8 cellular contexts compared by ENCODE assay signal in the genomic region with DNA sequence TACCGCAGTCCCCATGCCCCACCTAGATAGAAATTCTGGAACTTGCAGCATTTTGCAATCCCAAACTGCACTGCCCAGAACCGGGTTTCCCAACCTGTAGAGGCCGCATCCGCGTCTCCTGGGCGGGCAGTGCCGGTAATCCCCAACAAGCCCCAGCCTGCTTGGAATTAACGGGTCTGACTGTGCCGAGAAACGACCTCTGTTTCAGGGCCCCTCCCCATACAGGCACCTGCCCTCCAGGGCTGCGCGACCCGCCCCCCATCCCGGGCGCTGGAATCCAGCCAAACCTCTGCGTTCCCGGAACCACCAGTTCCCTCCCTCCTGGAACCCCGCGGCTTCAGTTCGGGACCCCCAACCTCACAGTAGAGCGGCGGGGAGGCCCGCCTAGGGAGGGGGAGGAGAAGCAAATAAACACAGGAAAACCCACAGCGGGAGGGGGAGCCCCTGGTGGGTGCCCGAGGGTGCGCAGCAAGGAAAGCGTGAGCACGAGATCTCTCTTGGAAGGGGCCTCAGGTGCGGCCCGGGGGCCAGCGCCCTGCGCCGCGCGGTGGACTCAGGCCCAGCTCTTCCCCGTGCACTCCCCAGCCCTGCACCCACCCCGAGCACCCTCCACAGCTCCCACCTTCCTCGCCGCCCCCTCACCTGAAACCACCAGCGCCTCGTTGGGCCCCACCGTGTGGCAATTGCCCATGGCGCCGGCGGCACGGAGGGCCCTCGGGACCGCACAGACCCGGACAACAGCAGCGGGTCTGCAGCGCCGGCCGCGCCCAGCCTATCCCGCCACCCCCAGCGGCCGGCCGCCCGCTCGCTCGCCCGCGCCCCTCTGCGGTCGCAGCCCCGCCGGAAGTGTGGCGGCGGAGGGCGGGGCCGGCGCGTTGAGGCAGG. TPM values are rescaled to one million over a fixed set of nuclear protein-coding genes. Genes with fewer than 3 reads are reported as not detected.
DNase-seq lines count a peak whose midpoint lies in the region; ATAC-seq and TF ChIP-seq lines count a peak whose summit lies in the region.

A gene with protein sequence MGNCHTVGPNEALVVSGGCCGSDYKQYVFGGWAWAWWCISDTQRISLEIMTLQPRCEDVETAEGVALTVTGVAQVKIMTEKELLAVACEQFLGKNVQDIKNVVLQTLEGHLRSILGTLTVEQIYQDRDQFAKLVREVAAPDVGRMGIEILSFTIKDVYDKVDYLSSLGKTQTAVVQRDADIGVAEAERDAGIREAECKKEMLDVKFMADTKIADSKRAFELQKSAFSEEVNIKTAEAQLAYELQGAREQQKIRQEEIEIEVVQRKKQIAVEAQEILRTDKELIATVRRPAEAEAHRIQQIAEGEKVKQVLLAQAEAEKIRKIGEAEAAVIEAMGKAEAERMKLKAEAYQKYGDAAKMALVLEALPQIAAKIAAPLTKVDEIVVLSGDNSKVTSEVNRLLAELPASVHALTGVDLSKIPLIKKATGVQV (minus strand): TSS at position 850 of the 885 bp plus-strand sequence. CDS start 159 bp downstream, at position 691.

- H3K4me3 ChIP-seq in GM12864 (ENCODE audit: low read depth, low read length) = peak within 1 kb of the TSS; percentile 63
- H3K4me3 ChIP-seq in MG63 = peak within 1 kb of the TSS; percentile 87
- H3K4me3 ChIP-seq in adrenal gland = peak within 1 kb of the TSS; percentile 3 to 96 (median 95)
- peak within 1 kb of the TSS; percentile 80 to 96 for H3K4me3 ChIP-seq in aorta (ENCODE audit: low read length in 2 of 2)

- H3K4me1 Mint-ChIP-seq in T-cell = peaks cover 66 to 76% (median 73%) of the 10 kb centered on the region in 3 donors

- CTCF ChIA-PET in T-cell (lab: Charles Lee) = interaction anchor here (1.0 to 1.6 kb wide), 3 partner anchors 10 to 133 kb away, joined by 3 to 8 read pairs (median 4); no protein-coding TSS in a partner anchor

- POLR2A ChIA-PET in T-cell (lab: Charles Lee) = no interaction called here

- peaks cover 4% of the 10 kb centered on the region; the same call in 1 of the 2 replicates for H3K36me3 ChIP-seq in MG63
- no peaks in the 10 kb centered on the region for H3K36me3 ChIP-seq in adrenal gland (replicated peaks in 1 of 2)
- no peaks in the 10 kb centered on the region for H3K36me3 ChIP-seq in aorta (ENCODE audit: control insufficient read depth in 1 of 2, insufficient read depth in 2 of 2, low read length in 1 of 2)

- no peaks in the 10 kb centered on the region for H3K27me3 Mint-ChIP-seq in T-cell

- 0 to 1% (median 0%) methylated on average over 10 to 73 of the region's 73 CpGs for WGBS in adrenal gland, 4 donors
- 0% methylated on average over 44 to 73 of the region's 73 CpGs for WGBS in aorta, 2 donors

- H3K4me3 Mint-ChIP-seq in T-cell = peak within 1 kb of the TSS; percentile 95 to 98 (median 96)

- H3K9me3 ChIP-seq in MG63 (no peaks in the 10 kb centered on the region), adrenal gland (replicated peaks in 1 of 3) (no peaks in the 10 kb centered on the region), aorta (ENCODE audit: control insufficient read depth, low read length) (no peaks in the 10 kb centered on the region)

- peak; percentile 25 to 41 for TF ChIP-seq POLR2A in adrenal gland (IDR thresholded peaks at IDR 0.05)

- H3K27ac ChIP-seq in adrenal gland = peak within 1 kb of the TSS; percentile 76 to 98 (median 95)
- H3K27ac ChIP-seq in aorta (ENCODE audit: low read depth in 1 of 2, low read length in 2 of 2) = peak within 1 kb of the TSS; percentile 36 to 90

- H3K9me3 Mint-ChIP-seq in T-cell = no peaks in the 10 kb centered on the region

- TF ChIP-seq CTCF in GM12864 (IDR thresholded peaks at IDR 0.05; ENCODE audit: low read depth, low read length, missing control alignments) (no peak), adrenal gland (IDR thresholded peaks at IDR 0.05) (peak in 5 of 6 experiments; percentile 9 to 44 (median 14))

- peak; percentile 81 to 83 (median 82) for ATAC-seq in T-cell (replicated peaks in 1 of 4)
- ATAC-seq in left ventricle myocardium superior = peak; percentile 90
- peak; percentile 80 for ATAC-seq in aorta (ENCODE audit: low FRiP score)
- no peak for ATAC-seq in HG03469 (IDR thresholded peaks at IDR 0.05; ENCODE audit: unreplicated experiment)

- H3K36me3 Mint-ChIP-seq in T-cell = peaks cover 12% of the 10 kb centered on the region

- H3K27ac Mint-ChIP-seq in T-cell = peak within 1 kb of the TSS; percentile 97

- H3K27me3 ChIP-seq in MG63 = no peaks in the 10 kb centered on the region; the same call in 1 of the 2 replicates
- H3K27me3 ChIP-seq in adrenal gland = no peaks in the 10 kb centered on the region
- H3K27me3 ChIP-seq in aorta (ENCODE audit: control insufficient read depth in 1 of 2, insufficient read depth in 2 of 2, low read length in 1 of 2) = no peaks in the 10 kb centered on the region

- peaks cover 7 to 49% of the 10 kb centered on the region in 2 donors for H3K4me1 ChIP-seq in adrenal gland (replicated peaks in 1 of 2)
- H3K4me1 ChIP-seq in aorta (ENCODE audit: control insufficient read depth in 1 of 2, insufficient read depth in 2 of 2, low read length in 2 of 2) = peaks cover 0 to 5% of the 10 kb centered on the region in 2 donors

- DNase-seq in GM12864 (ENCODE audit: low read depth) (no peak), MG63 (peak; percentile 60), T-cell (peak; percentile 40 to 77 (median 65)), adrenal gland (peak; percentile 66 to 89 (median 80)), left ventricle myocardium superior (peak; percentile 79), renal cortical epithelial cell (ENCODE audit: low read depth) (peak; percentile 66), aorta (peak; percentile 81 to 89)

- intact Hi-C loops in adrenal gland (cut with DNase I) = loop anchor here in 1 of 2 donors (5.0 kb wide), 2 partner anchors 35 to 135 kb away; no protein-coding TSS in a partner anchor
- intact Hi-C loops in left ventricle myocardium superior (cut with micrococcal nuclease) = no loop called here
- intact Hi-C loops in aorta (cut with DNase I) = loop anchor here in 1 of 2 donors (5.0 kb wide), 1 partner anchor 55 kb away; a partner anchor contains a TSS

RNA-seq across cellular contexts. Expression of the gene that starts here (rescaled TPM):
- 72.9 and 85.2 TPM in 2 replicates for total RNA-seq in MG63 (2014; rRNA removed; shearing (Covaris generic); ENCODE audit: low replicate concordance)
- total RNA-seq in T-cell = 100 to 1,000 TPM; 138 to 256 (median 235) TPM
- 100 to 1,000 TPM in 2 of 8 donors, 10 to 100 TPM in 6; 48.4 to 193 (median 86.5) TPM for total RNA-seq in adrenal gland
- polyA plus RNA-seq in adrenal gland = 10 to 100 TPM; 36.8 to 43.3 (median 43.1) TPM
- total RNA-seq in left ventricle myocardium superior = 108 TPM
- 62.7 and 158 TPM in 2 replicates for total RNA-seq in renal cortical epithelial cell
- 100 to 1,000 TPM in 1 of 2 donors, 10 to 100 TPM in 1; 99.1 to 108 TPM for total RNA-seq in aorta
- 10 to 100 TPM; 51.8 to 58.3 TPM for polyA plus RNA-seq in aorta
